In genomic region chr15:95868450-95868849, GRCh38 we compare ENCODE assay signal across 17 cellular contexts.
A peak's percentile ranks its signal among the peaks of the same experiment; 100 is the strongest.
DNase-seq lines count a peak whose midpoint lies in the region; ATAC-seq and TF ChIP-seq lines count a peak whose summit lies in the region.
"Had no signal": no experiment of that assay in that cellular context is flagged by ENCODE, and none has a peak within 500 bp of the region (broad histone marks: within the 10 kb centered on the region; RNA-seq: fewer than 3 reads in every experiment).

No MANE protein-coding gene starts in this region.

- H3K4me1 Mint-ChIP-seq in activated CD4-positive, alpha-beta T cell treated with anti-CD3 and anti-CD28 coated beads, Interleukin-2, amount 10 ng/mL, durations not matched to agents 24 days and 14 days, result peaks cover 43% of the 10 kb centered on the region
- peaks cover 57% of the 10 kb centered on the region for H3K4me1 Mint-ChIP-seq in T-helper 1 cell treated with Interleukin-12 subunit alpha and Interleukin-12 subunit beta and Interleukin-4 antibody, amounts not matched to agents 30 μg/mL and 1 μg/mL, for 36 hours (ENCODE audit: low read depth)
- peaks cover 75 to 79% of the 10 kb centered on the region in 2 donors for H3K4me1 Mint-ChIP-seq in natural killer cell treated with Interleukin-12 subunit alpha and Interleukin-12 subunit beta and Interleukin-15 and Interleukin-18, amount 100 ng/mL, for 72 hours (ENCODE audit: low read depth in 2 of 2)

- no peak for TF ChIP-seq CTCF in GM13977 (IDR thresholded peaks at IDR 0.05; ENCODE audit: extremely low read depth, insufficient read depth, missing control alignments)

- H3K36me3 Mint-ChIP-seq in activated CD4-positive, alpha-beta T cell treated with anti-CD3 and anti-CD28 coated beads, Interleukin-2, amount 10 ng/mL, durations not matched to agents 24 days and 14 days (ENCODE audit: low read depth), result peaks cover 2% of the 10 kb centered on the region
- peaks cover 7% of the 10 kb centered on the region for H3K36me3 Mint-ChIP-seq in T-helper 1 cell treated with Interleukin-12 subunit alpha and Interleukin-12 subunit beta and Interleukin-4 antibody, amounts not matched to agents 30 μg/mL and 1 μg/mL, for 36 hours (ENCODE audit: low read depth)
- H3K36me3 Mint-ChIP-seq in natural killer cell treated with Interleukin-12 subunit alpha and Interleukin-12 subunit beta and Interleukin-15 and Interleukin-18, amount 100 ng/mL, for 72 hours, result peaks cover 10% of the 10 kb centered on the region
- H3K36me3 Mint-ChIP-seq: CD8-positive, alpha-beta T cell had no signal

- no peaks in the 10 kb centered on the region for H3K9me3 Mint-ChIP-seq in activated CD4-positive, alpha-beta T cell treated with anti-CD3 and anti-CD28 coated beads, Interleukin-2, amount 10 ng/mL, durations not matched to agents 24 days and 14 days
- H3K9me3 Mint-ChIP-seq in T-helper 1 cell treated with Interleukin-12 subunit alpha and Interleukin-12 subunit beta and Interleukin-4 antibody, amounts not matched to agents 30 μg/mL and 1 μg/mL, for 36 hours, result no peaks in the 10 kb centered on the region
- no peaks in the 10 kb centered on the region for H3K9me3 Mint-ChIP-seq in natural killer cell treated with Interleukin-12 subunit alpha and Interleukin-12 subunit beta and Interleukin-15 and Interleukin-18, amount 100 ng/mL, for 72 hours
- H3K9me3 Mint-ChIP-seq: CD8-positive, alpha-beta T cell had no signal

- H3K27ac Mint-ChIP-seq in activated CD4-positive, alpha-beta T cell treated with anti-CD3 and anti-CD28 coated beads, Interleukin-2, amount 10 ng/mL, durations not matched to agents 24 days and 14 days, result no peak overlapping the region
- no peak overlapping the region for H3K27ac Mint-ChIP-seq in T-helper 1 cell treated with Interleukin-12 subunit alpha and Interleukin-12 subunit beta and Interleukin-4 antibody, amounts not matched to agents 30 μg/mL and 1 μg/mL, for 36 hours
- peak overlapping the region in 1 of 2 donors; percentile 47 for H3K27ac Mint-ChIP-seq in natural killer cell treated with Interleukin-12 subunit alpha and Interleukin-12 subunit beta and Interleukin-15 and Interleukin-18, amount 100 ng/mL, for 72 hours
- H3K27ac Mint-ChIP-seq: CD8-positive, alpha-beta T cell had no signal

- ATAC-seq in natural killer cell treated with Interleukin-12 subunit alpha and Interleukin-12 subunit beta and Interleukin-15 and Interleukin-18, amount 100 ng/mL, for 72 hours, result peak in 1 of 2 donors; percentile 38
- ATAC-seq in GM21717 (IDR thresholded peaks at IDR 0.05; ENCODE audit: unreplicated experiment), result no peak
- ATAC-seq in GM18511 (IDR thresholded peaks at IDR 0.05; ENCODE audit: unreplicated experiment), result no peak
- ATAC-seq: CD8-positive, alpha-beta T cell; HCT116; Panc1 had no signal

- H3K4me3 Mint-ChIP-seq in activated CD4-positive, alpha-beta T cell treated with anti-CD3 and anti-CD28 coated beads, Interleukin-2, amount 10 ng/mL, durations not matched to agents 24 days and 14 days, result peak overlapping the region; percentile 40
- H3K4me3 Mint-ChIP-seq in T-helper 1 cell treated with Interleukin-12 subunit alpha and Interleukin-12 subunit beta and Interleukin-4 antibody, amounts not matched to agents 30 μg/mL and 1 μg/mL, for 36 hours, result peak overlapping the region; percentile 15
- H3K4me3 Mint-ChIP-seq in natural killer cell treated with Interleukin-12 subunit alpha and Interleukin-12 subunit beta and Interleukin-15 and Interleukin-18, amount 100 ng/mL, for 72 hours, result peak overlapping the region; percentile 62
- H3K4me3 Mint-ChIP-seq: CD8-positive, alpha-beta T cell had no signal

- peaks cover 29% of the 10 kb centered on the region for H3K27me3 Mint-ChIP-seq in activated CD4-positive, alpha-beta T cell treated with anti-CD3 and anti-CD28 coated beads, Interleukin-2, amount 10 ng/mL, durations not matched to agents 24 days and 14 days
- peaks cover 35% of the 10 kb centered on the region for H3K27me3 Mint-ChIP-seq in T-helper 1 cell treated with Interleukin-12 subunit alpha and Interleukin-12 subunit beta and Interleukin-4 antibody, amounts not matched to agents 30 μg/mL and 1 μg/mL, for 36 hours (ENCODE audit: low read depth)
- no peaks in the 10 kb centered on the region for H3K27me3 Mint-ChIP-seq in natural killer cell treated with Interleukin-12 subunit alpha and Interleukin-12 subunit beta and Interleukin-15 and Interleukin-18, amount 100 ng/mL, for 72 hours

- in situ Hi-C loops in Caki2 (cut with HindIII; ENCODE audit: low pct_unique_long_range_greater_than_20kb, low sequenced_read_pairs) (no loop called here), GM13977 (cut with MboI; ENCODE audit: low pct_unique_long_range_greater_than_20kb, low sequenced_read_pairs, unreplicated experiment) (no loop called here)

- DNase-seq in activated CD4-positive, alpha-beta T cell treated with anti-CD3 and anti-CD28 coated beads, Interleukin-2, amount 10 ng/mL, durations not matched to agents 24 days and 14 days, result peak; percentile 64
- no peak for DNase-seq in activated CD4-positive, alpha-beta T cell treated with anti-CD3 and anti-CD28 coated beads for 4 hours
- DNase-seq in Caki2 (ENCODE audit: low read depth) (peak; percentile 15), GM13977 (ENCODE audit: low spot score) (no peak)
- DNase-seq in natural killer cell treated with Interleukin-12 subunit alpha and Interleukin-12 subunit beta and Interleukin-15 and Interleukin-18, amount 100 ng/mL, for 72 hours (ENCODE audit: low spot score), result no peak
- DNase-seq: CD8-positive, alpha-beta T cell; GDM1; KBM-7; NCI-H1092; NCI-H1694; NCI-H2227 treated with DMSO at 0.1 percent for 48 hours; NCI-H524 had no signal

- intact Hi-C loops in activated CD4-positive, alpha-beta T cell treated with anti-CD3 and anti-CD28 coated beads, Interleukin-2, amount 10 ng/mL, durations not matched to agents 24 days and 14 days (cut with micrococcal nuclease), result no loop called here

Comparison
In these comparisons a context has a peak if more than half of its experiments do, and no peak if none do; other contexts are left out.
1. DNase-seq: peak in activated CD4-positive, alpha-beta T cell treated with anti-CD3 and anti-CD28 coated beads, Interleukin-2, amount 10 ng/mL, durations not matched to agents 24 days and 14 days (single experiment) and Caki2 (single experiment); none in activated CD4-positive, alpha-beta T cell treated with anti-CD3 and anti-CD28 coated beads for 4 hours (0 of 2), natural killer cell treated with Interleukin-12 subunit alpha and Interleukin-12 subunit beta and Interleukin-15 and Interleukin-18, amount 100 ng/mL, for 72 hours (single experiment) and GM13977 (single experiment).
2. Peak in every context shown above with its lines, with median percentiles within 50 percentile points of each other: H3K4me3 Mint-ChIP-seq.